21 cellular contexts compared by ENCODE assay signal in the genomic region with DNA sequence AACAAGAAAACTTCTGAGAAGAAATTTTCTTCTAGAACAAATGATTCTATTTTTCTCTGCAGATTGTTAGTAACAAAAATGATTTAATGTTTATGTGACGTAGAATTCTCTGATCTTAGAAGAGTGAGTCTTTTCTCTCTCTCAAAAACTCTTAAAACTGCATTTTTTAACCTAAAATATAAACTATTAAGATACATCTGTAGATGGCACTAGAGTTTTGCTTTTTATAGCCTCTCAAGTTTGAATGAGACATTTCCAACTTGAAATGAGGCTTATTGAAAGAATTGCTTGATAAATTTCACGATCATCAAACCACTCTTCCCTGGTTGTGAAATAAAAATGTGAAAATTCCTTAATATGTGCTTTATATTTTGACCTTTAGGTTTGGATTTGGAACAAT. TPM values are rescaled to one million over a fixed set of nuclear protein-coding genes. Genes with fewer than 3 reads are reported as not detected.
DNase-seq lines count a peak whose midpoint lies in the region; ATAC-seq, FAIRE-seq and TF ChIP-seq lines count a peak whose summit lies in the region.
"Had no signal": no experiment of that assay in that cellular context is flagged by ENCODE, and none has a peak within 500 bp of the region (broad histone marks: within the 10 kb centered on the region; RNA-seq: fewer than 3 reads in every experiment).

No MANE protein-coding gene starts in this region.

- H3K4me2 ChIP-seq in HCT116 (ENCODE audit: low read length), result no peak overlapping the region

- intact Hi-C loops in HCT116 (cut with micrococcal nuclease), result no loop called here

- TF ChIP-seq RAD21 in HCT116 (IDR thresholded peaks at IDR 0.05; ENCODE audit: low read depth), result 0 out of 2 replicates have a peak, but pooled peaks have one; percentile 6

- peak; percentile 67 for FAIRE-seq in frontal cortex (lab: Jason Lieb, UNC)

- no peak; a peak in 1 of 6 replicates for TF ChIP-seq CTCF in HCT116 (IDR thresholded peaks at IDR 0.05 in 2 of 3, conservative IDR thresholded peaks at IDR 0.05 in 1 of 3; ENCODE audit: borderline replicate concordance in 1 of 3, insufficient read depth in 1 of 3, low read depth in 2 of 3, low read length in 2 of 3)
- no peak for TF ChIP-seq CTCF in Peyer's patch (IDR thresholded peaks at IDR 0.05)

- RAD21 ChIA-PET in HCT116 (lab: Charles Lee; ENCODE audit: low non-redundant PET in 1 of 2, low total read pairs in 2 of 2, uncharacterized antibody in 2 of 2, unreplicated experiment in 2 of 2), result no interaction called here

- no peak overlapping the region for H2AFZ ChIP-seq in HCT116 (ENCODE audit: low read depth, low read length, poor library complexity, severe bottlenecking)

- H3K27me3 ChIP-seq in HCT116 (ENCODE audit: insufficient read depth, low read length), result no peaks in the 10 kb centered on the region
- H3K27me3 ChIP-seq in Peyer's patch, result no peaks in the 10 kb centered on the region
- H3K27me3 ChIP-seq: right atrium auricular region, stomach, transverse colon had no signal

- TF ChIP-seq POLR2A in HCT116 (IDR thresholded peaks at IDR 0.05; ENCODE audit: borderline replicate concordance, extremely low read depth, insufficient read depth, insufficient read length) (no peak), Peyer's patch (IDR thresholded peaks at IDR 0.05) (no peak)

- ATAC-seq in HCT116 (no peak), GM21360 (IDR thresholded peaks at IDR 0.05; ENCODE audit: unreplicated experiment) (no peak)
- ATAC-seq: activated CD8-positive, alpha-beta T cell treated with anti-CD3 and anti-CD28 coated beads, Interleukin-2, amount 10 ng/mL, durations not matched to agents 7 days and 5 days had no signal

- H3K79me2 ChIP-seq in HCT116 (ENCODE audit: insufficient read depth, low read length), result peaks cover 22% of the 10 kb centered on the region

- H3K36me3 ChIP-seq in HCT116 (ENCODE audit: control insufficient read depth in 1 of 2, insufficient read depth in 2 of 2, low read length in 2 of 2) (peaks cover 2 to 6% of the 10 kb centered on the region in 2 experiments; a peak in 1 of 4 replicates), SK-N-MC (ENCODE audit: insufficient read depth, low read length) (peaks cover 43% of the 10 kb centered on the region), Peyer's patch (peaks cover 0 to 5% (median 0%) of the 10 kb centered on the region in 3 donors)

- no peaks in the 10 kb centered on the region for H3K9me3 ChIP-seq in HCT116 (ENCODE audit: control insufficient read depth in 1 of 2, insufficient read depth in 1 of 2, low read depth in 1 of 2, low read length in 2 of 2)
- no peaks in the 10 kb centered on the region for H3K9me3 ChIP-seq in SK-N-MC (ENCODE audit: low read depth, low read length)
- H3K9me3 ChIP-seq in Peyer's patch, result no peaks in the 10 kb centered on the region
- H3K9me3 ChIP-seq: right atrium auricular region, stomach, transverse colon had no signal

- H3K4me1 ChIP-seq in HCT116 (ENCODE audit: control insufficient read depth in 1 of 2, insufficient read depth in 2 of 2, low read length in 2 of 2) (peaks cover 0 to 9% of the 10 kb centered on the region in 2 experiments; a peak in 2 of 4 replicates), Peyer's patch (no peaks in the 10 kb centered on the region)
- H3K4me1 ChIP-seq: right atrium auricular region had no signal

- BruUV-seq in HCT116 (replicated peaks; lab: Mats Ljungman, UMichigan), result no TSS peak

- CTCF ChIA-PET in HCT116 (lab: Charles Lee), result no interaction called here

- H3K9ac ChIP-seq in HCT116 (ENCODE audit: low read length), result no peak overlapping the region
- no peak overlapping the region for H3K9ac ChIP-seq in SK-N-MC (ENCODE audit: insufficient read length)

- no peaks in the 10 kb centered on the region for H3K9me2 ChIP-seq in HCT116 (ENCODE audit: insufficient read depth)

- POLR2A ChIA-PET in HCT116 (lab: Charles Lee), result no interaction called here

- DNase-seq in HCT116 (ENCODE audit: low read depth, low spot score) (no peak), SK-N-MC (ENCODE audit: low read depth, low spot score) (no peak), frontal cortex (ENCODE audit: low spot score in 2 of 2) (no peak), pons (ENCODE audit: low spot score) (peak; percentile 24), Peyer's patch (no peak)
- DNase-seq in activated effector memory CD4-positive, alpha-beta T cell treated with Interleukin-2 at 50 U/mL for 16 hours, result no peak
- DNase-seq: activated CD4-positive, CD25-positive, alpha-beta regulatory T cell; activated CD8-positive, alpha-beta T cell treated with anti-CD3 and anti-CD28 coated beads, Interleukin-2, amount 10 ng/mL, durations not matched to agents 7 days and 5 days; activated naive CD4-positive, alpha-beta T cell treated with anti-CD3 and anti-CD28 coated beads, Interleukin-2, amount 10 ng/mL, durations not matched to agents 7 days and 5 days; caudate nucleus; COR-L47; DMS79 treated with DMSO at 0.1 percent for 48 hours; GOT3; kidney glomerular epithelial cell; naive B cell; NCI-H1417; NK-92 treated with Interleukin-12 subunit alpha and Interleukin-12 subunit beta, amount 100 ng/mL, for 24 hours; stomach; transverse colon had no signal

- H3K4me3 ChIP-seq in HCT116 (replicated peaks in 1 of 2; ENCODE audit: low read depth in 1 of 2, low read length in 2 of 2) (no peak overlapping the region), SK-N-MC (no peak overlapping the region), Peyer's patch (no peak overlapping the region)
- H3K4me3 ChIP-seq: right atrium auricular region, stomach, transverse colon had no signal

- H3K27ac ChIP-seq in HCT116 (ENCODE audit: low read depth, low read length), result no peak overlapping the region
- peak overlapping the region; percentile 58; the same call in 1 of the 2 replicates for H3K27ac ChIP-seq in SK-N-MC
- H3K27ac ChIP-seq in Peyer's patch, result no peak overlapping the region
- H3K27ac ChIP-seq: right atrium auricular region, stomach, transverse colon had no signal

- 0 out of 2 replicates have a peak, but pooled peaks cover 4% of the 10 kb centered on the region for H4K20me1 ChIP-seq in HCT116 (ENCODE audit: insufficient read depth)

TF ChIP-seq in HCT116, 20 proteins besides CTCF, POLR2A, EP300 and RAD21 (continues in another document):
- TF ChIP-seq FOSL1 (IDR thresholded peaks at IDR 0.05; ENCODE audit: low read depth) (no peak), SRF (IDR thresholded peaks at IDR 0.05; ENCODE audit: low read depth) (no peak), TCF7L2 (IDR thresholded peaks at IDR 0.05; ENCODE audit: borderline replicate concordance, extremely low read depth, insufficient read depth, insufficient read length) (no peak), EZH2 (IDR thresholded peaks at IDR 0.05) (no peak), SIN3A (IDR thresholded peaks at IDR 0.05; ENCODE audit: low read depth) (no peak), JUND (IDR thresholded peaks at IDR 0.05) (no peak), CEBPB (IDR thresholded peaks at IDR 0.05; ENCODE audit: low read depth) (no peak), EZH2phosphoT487 (IDR thresholded peaks at IDR 0.05; ENCODE audit: borderline replicate concordance) (no peak), YY1 (IDR thresholded peaks at IDR 0.05; ENCODE audit: extremely low read depth, insufficient replicate concordance, low read depth, low read length) (no peak), ZFX (IDR thresholded peaks at IDR 0.05) (no peak)
- TF ChIP-seq, protein P1, sequence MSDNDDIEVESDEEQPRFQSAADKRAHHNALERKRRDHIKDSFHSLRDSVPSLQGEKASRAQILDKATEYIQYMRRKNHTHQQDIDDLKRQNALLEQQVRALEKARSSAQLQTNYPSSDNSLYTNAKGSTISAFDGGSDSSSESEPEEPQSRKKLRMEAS (IDR thresholded peaks at IDR 0.05), result no peak
- TF ChIP-seq, protein P2, sequence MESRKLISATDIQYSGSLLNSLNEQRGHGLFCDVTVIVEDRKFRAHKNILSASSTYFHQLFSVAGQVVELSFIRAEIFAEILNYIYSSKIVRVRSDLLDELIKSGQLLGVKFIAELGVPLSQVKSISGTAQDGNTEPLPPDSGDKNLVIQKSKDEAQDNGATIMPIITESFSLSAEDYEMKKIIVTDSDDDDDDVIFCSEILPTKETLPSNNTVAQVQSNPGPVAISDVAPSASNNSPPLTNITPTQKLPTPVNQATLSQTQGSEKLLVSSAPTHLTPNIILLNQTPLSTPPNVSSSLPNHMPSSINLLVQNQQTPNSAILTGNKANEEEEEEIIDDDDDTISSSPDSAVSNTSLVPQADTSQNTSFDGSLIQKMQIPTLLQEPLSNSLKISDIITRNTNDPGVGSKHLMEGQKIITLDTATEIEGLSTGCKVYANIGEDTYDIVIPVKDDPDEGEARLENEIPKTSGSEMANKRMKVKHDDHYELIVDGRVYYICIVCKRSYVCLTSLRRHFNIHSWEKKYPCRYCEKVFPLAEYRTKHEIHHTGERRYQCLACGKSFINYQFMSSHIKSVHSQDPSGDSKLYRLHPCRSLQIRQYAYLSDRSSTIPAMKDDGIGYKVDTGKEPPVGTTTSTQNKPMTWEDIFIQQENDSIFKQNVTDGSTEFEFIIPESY (IDR thresholded peaks at IDR 0.05; ENCODE audit: extremely low read depth, insufficient replicate concordance, low read length), result no peak
- TF ChIP-seq, protein P3, sequence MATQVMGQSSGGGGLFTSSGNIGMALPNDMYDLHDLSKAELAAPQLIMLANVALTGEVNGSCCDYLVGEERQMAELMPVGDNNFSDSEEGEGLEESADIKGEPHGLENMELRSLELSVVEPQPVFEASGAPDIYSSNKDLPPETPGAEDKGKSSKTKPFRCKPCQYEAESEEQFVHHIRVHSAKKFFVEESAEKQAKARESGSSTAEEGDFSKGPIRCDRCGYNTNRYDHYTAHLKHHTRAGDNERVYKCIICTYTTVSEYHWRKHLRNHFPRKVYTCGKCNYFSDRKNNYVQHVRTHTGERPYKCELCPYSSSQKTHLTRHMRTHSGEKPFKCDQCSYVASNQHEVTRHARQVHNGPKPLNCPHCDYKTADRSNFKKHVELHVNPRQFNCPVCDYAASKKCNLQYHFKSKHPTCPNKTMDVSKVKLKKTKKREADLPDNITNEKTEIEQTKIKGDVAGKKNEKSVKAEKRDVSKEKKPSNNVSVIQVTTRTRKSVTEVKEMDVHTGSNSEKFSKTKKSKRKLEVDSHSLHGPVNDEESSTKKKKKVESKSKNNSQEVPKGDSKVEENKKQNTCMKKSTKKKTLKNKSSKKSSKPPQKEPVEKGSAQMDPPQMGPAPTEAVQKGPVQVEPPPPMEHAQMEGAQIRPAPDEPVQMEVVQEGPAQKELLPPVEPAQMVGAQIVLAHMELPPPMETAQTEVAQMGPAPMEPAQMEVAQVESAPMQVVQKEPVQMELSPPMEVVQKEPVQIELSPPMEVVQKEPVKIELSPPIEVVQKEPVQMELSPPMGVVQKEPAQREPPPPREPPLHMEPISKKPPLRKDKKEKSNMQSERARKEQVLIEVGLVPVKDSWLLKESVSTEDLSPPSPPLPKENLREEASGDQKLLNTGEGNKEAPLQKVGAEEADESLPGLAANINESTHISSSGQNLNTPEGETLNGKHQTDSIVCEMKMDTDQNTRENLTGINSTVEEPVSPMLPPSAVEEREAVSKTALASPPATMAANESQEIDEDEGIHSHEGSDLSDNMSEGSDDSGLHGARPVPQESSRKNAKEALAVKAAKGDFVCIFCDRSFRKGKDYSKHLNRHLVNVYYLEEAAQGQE (IDR thresholded peaks at IDR 0.05; ENCODE audit: low read depth), result no peak

RNA-seq across cellular contexts. Expression of a gene that starts 53.8 kb away (rescaled TPM):
- total RNA-seq in HCT116 (2021; ENCODE audit: unreplicated experiment), result 51.1 TPM
- 8.7 and 12.7 TPM in 2 replicates for polyA plus RNA-seq in HCT116 (2012)
- 99.1 TPM for total RNA-seq in frontal cortex
- total RNA-seq in Peyer's patch, result 100 to 1,000 TPM in 1 of 4 donors, 10 to 100 TPM in 3; 62.1 to 150 (median 78.2) TPM
